14 cellular contexts compared by ENCODE assay signal in genomic region chr4:183422962-183423653, GRCh38. TPM values are rescaled to one million over a fixed set of nuclear protein-coding genes. Genes with fewer than 3 reads are reported as not detected.
DNase-seq lines count a peak whose midpoint lies in the region; ATAC-seq, FAIRE-seq and TF ChIP-seq lines count a peak whose summit lies in the region.
"Had no signal": no experiment of that assay in that cellular context is flagged by ENCODE, and none has a peak within 500 bp of the region (broad histone marks: within the 10 kb centered on the region; RNA-seq: fewer than 3 reads in every experiment).

No MANE protein-coding gene starts in this region.

- H3K27me3 Mint-ChIP-seq in activated naive CD4-positive, alpha-beta T cell treated with anti-CD3 and anti-CD28 coated beads, Interleukin-2, amount 50 U/mL, for 24 hours, result no peaks in the 10 kb centered on the region
- H3K27me3 Mint-ChIP-seq: activated naive CD8-positive, alpha-beta T cell had no signal

- ATAC-seq in esophagus mucosa, result peak; percentile 71
- no peak for ATAC-seq in mucosa of descending colon
- ATAC-seq: gastrocnemius medialis had no signal

- H3K4me1 ChIP-seq in thymus (ENCODE audit: control insufficient read depth, insufficient read depth, low read length) (peaks cover 2% of the 10 kb centered on the region), mucosa of descending colon (ENCODE audit: low read depth) (peaks cover 7% of the 10 kb centered on the region)
- H3K4me1 ChIP-seq: gastrocnemius medialis had no signal

- H3K9me3 Mint-ChIP-seq in activated naive CD4-positive, alpha-beta T cell treated with anti-CD3 and anti-CD28 coated beads, Interleukin-2, amount 50 U/mL, for 24 hours, result no peaks in the 10 kb centered on the region
- H3K9me3 Mint-ChIP-seq: naive B cell had no signal

- 90% methylated on average over 9 of the region's 9 CpGs for WGBS in thymus

- H3K27me3 ChIP-seq in thymus (ENCODE audit: control insufficient read depth, insufficient read depth), result no peaks in the 10 kb centered on the region
- H3K27me3 ChIP-seq: gastrocnemius medialis had no signal

- H3K4me1 Mint-ChIP-seq in activated naive CD4-positive, alpha-beta T cell treated with anti-CD3 and anti-CD28 coated beads, Interleukin-2, amount 50 U/mL, for 24 hours, result peaks cover 11% of the 10 kb centered on the region
- H3K4me1 Mint-ChIP-seq: naive B cell had no signal

- no peaks in the 10 kb centered on the region for H3K36me3 ChIP-seq in thymus (ENCODE audit: control insufficient read depth, insufficient read depth)
- H3K36me3 ChIP-seq in mucosa of descending colon (ENCODE audit: low read depth), result no peaks in the 10 kb centered on the region
- H3K36me3 ChIP-seq: gastrocnemius medialis had no signal

- H3K27ac ChIP-seq in thymus (ENCODE audit: low read depth), result peak overlapping the region; percentile 42
- H3K27ac ChIP-seq: gastrocnemius medialis had no signal

- H3K4me3 ChIP-seq in thymus (ENCODE audit: low read length) (no peak overlapping the region), mucosa of descending colon (no peak overlapping the region)
- H3K4me3 ChIP-seq: gastrocnemius medialis had no signal

- DNase-seq in activated naive CD4-positive, alpha-beta T cell (lab: John Stamatoyannopoulos, UW), result no peak
- peak; percentile 75 for DNase-seq in RCC 7860 (ENCODE audit: low spot score)
- no peak for DNase-seq in DMS114 treated with DMSO at 0.1 percent for 48 hours (lab: John Stamatoyannopoulos, UW; ENCODE audit: unreplicated experiment)
- no peak for DNase-seq in mucosa of descending colon
- no peak for DNase-seq in stimulated activated CD4-positive, alpha-beta T cell treated with anti-CD3 and anti-CD28 coated beads, Interleukin-15, amount 100 ng/mL, for 24 hours
- DNase-seq: gastrocnemius medialis, naive B cell, NCI-H1048 had no signal

- H3K4me3 Mint-ChIP-seq in activated naive CD4-positive, alpha-beta T cell treated with anti-CD3 and anti-CD28 coated beads, Interleukin-2, amount 50 U/mL, for 24 hours, result no peak overlapping the region
- H3K4me3 Mint-ChIP-seq: activated naive CD8-positive, alpha-beta T cell had no signal

- FAIRE-seq in RCC 7860 (lab: Jason Lieb, UNC), result peak; percentile 90
- FAIRE-seq: GM12891, urothelium cell line had no signal

- no peak for TF ChIP-seq CTCF in mucosa of descending colon (IDR thresholded peaks at IDR 0.05)

- no peaks in the 10 kb centered on the region for H3K36me3 Mint-ChIP-seq in activated naive CD4-positive, alpha-beta T cell treated with anti-CD3 and anti-CD28 coated beads, Interleukin-2, amount 50 U/mL, for 24 hours
- H3K36me3 Mint-ChIP-seq: activated naive CD8-positive, alpha-beta T cell; naive B cell had no signal

- intact Hi-C loops in mucosa of descending colon (cut with DNase I, micrococcal nuclease), result no loop called here

- H3K9me3 ChIP-seq in thymus (ENCODE audit: control insufficient read depth), result no peaks in the 10 kb centered on the region
- H3K9me3 ChIP-seq in mucosa of descending colon, result no peaks in the 10 kb centered on the region
- H3K9me3 ChIP-seq: gastrocnemius medialis had no signal

- peak overlapping the region; percentile 62 for H3K27ac Mint-ChIP-seq in activated naive CD4-positive, alpha-beta T cell treated with anti-CD3 and anti-CD28 coated beads, Interleukin-2, amount 50 U/mL, for 24 hours
- H3K27ac Mint-ChIP-seq: activated naive CD8-positive, alpha-beta T cell; naive B cell had no signal

RNA-seq across cellular contexts. Expression of gene CDKN2AIP, which starts 21.3 kb away (rescaled TPM):
- 17.8 TPM for total RNA-seq in esophagus mucosa
- polyA plus RNA-seq in thymus, result 33.2 TPM
- 10 to 100 TPM; 16.2 to 20.4 (median 18.9) TPM for total RNA-seq in mucosa of descending colon
